ENCODE assay signal across 17 cellular contexts in genomic region chr12:3333583-3333982, GRCh38.
DNase-seq lines count a peak whose midpoint lies in the region; ATAC-seq and TF ChIP-seq lines count a peak whose summit lies in the region.
"Had no signal": no experiment of that assay in that cellular context is flagged by ENCODE, and none has a peak within 500 bp of the region (broad histone marks: within the 10 kb centered on the region; RNA-seq: fewer than 3 reads in every experiment).

No MANE protein-coding gene starts in this region.

- no peaks in the 10 kb centered on the region for H3K9me2 ChIP-seq in PC-9 (ENCODE audit: insufficient read depth)

- H3K4me1 ChIP-seq in PC-9 (replicated peaks; ENCODE audit: insufficient read depth) (no peaks in the 10 kb centered on the region), gastrocnemius medialis (no peaks in the 10 kb centered on the region)

- H3K36me3 ChIP-seq in PC-9 (ENCODE audit: low read depth) (no peaks in the 10 kb centered on the region), gastrocnemius medialis (no peaks in the 10 kb centered on the region)

- TF ChIP-seq POLR2A in gastrocnemius medialis (IDR thresholded peaks at IDR 0.05) = no peak

- no peak overlapping the region for H3K27ac ChIP-seq in PC-9
- no peak overlapping the region for H3K27ac ChIP-seq in gastrocnemius medialis
- H3K27ac ChIP-seq: 22Rv1 had no signal

- H2AFZ ChIP-seq in PC-9 = no peak overlapping the region

- H3F3A ChIP-seq in PC-9 (ENCODE audit: insufficient read depth, low read depth) = no peaks in the 10 kb centered on the region

- POLR2A ChIA-PET in PC-9 (lab: Charles Lee; ENCODE audit: unreplicated experiment) = no interaction called here

- H3K9me3 ChIP-seq in PC-9 (ENCODE audit: insufficient read depth, low read depth) (no peaks in the 10 kb centered on the region), gastrocnemius medialis (no peaks in the 10 kb centered on the region)

- CTCF ChIA-PET in PC-9 (lab: Charles Lee) = no interaction called here

- BruUV-seq in PC-9 (replicated peaks; lab: Mats Ljungman, UMichigan) = no TSS peak

- 0 out of 2 replicates have a peak, but pooled peaks have one; percentile 13 for TF ChIP-seq CTCF in PC-9 (conservative IDR thresholded peaks at IDR 0.05)
- no peak for TF ChIP-seq CTCF in omental fat pad (IDR thresholded peaks at IDR 0.05)
- no peak for TF ChIP-seq CTCF in gastrocnemius medialis (IDR thresholded peaks at IDR 0.05 in 4 of 5, conservative IDR thresholded peaks at IDR 0.05 in 1 of 5)

- no peak overlapping the region for H3K4me2 ChIP-seq in PC-9

- in situ Hi-C loops in gastrocnemius medialis (cut with MboI; ENCODE audit: low sequenced_read_pairs in 4 of 4) = no loop called here

- no peaks in the 10 kb centered on the region for H4K20me1 ChIP-seq in PC-9 (ENCODE audit: insufficient read depth)

- intact Hi-C loops in PC-9 (cut with micrococcal nuclease; ENCODE audit: unreplicated experiment) (no loop called here), left cardiac atrium (cut with DNase I) (no loop called here), gastrocnemius medialis (cut with DNase I; ENCODE audit: low total_unique reads) (no loop called here)

- H3K4me3 ChIP-seq in PC-9 = no peak overlapping the region
- no peak overlapping the region for H3K4me3 ChIP-seq in gastrocnemius medialis
- H3K4me3 ChIP-seq: lung had no signal

- DNase-seq in DMS 273 (lab: John Stamatoyannopoulos, UW; ENCODE audit: unreplicated experiment) (peak; percentile 10), DMS 273 treated with DMSO at 0.1 percent for 48 hours (lab: John Stamatoyannopoulos, UW) (no peak), PC-9 (peak in 1 of 2 experiments; percentile 25), left cardiac atrium (peak; percentile 35), omental fat pad (ENCODE audit: low spot score) (no peak), NCI-H226 (no peak), gastrocnemius medialis (no peak)
- DNase-seq in stimulated activated naive CD8-positive, alpha-beta T cell treated with anti-CD3 and anti-CD28 coated beads, Interleukin-15, Interleukin-2, amounts not matched to agents 100 U/mL and 50 U/mL, for 24 hours = no peak
- DNase-seq: activated T-cell treated with anti-CD3 and anti-CD28 coated beads, Interleukin-2, amount 50 U/mL, for 72 hours; CD4-positive, alpha-beta memory T cell; Karpas-422; naive thymus-derived CD8-positive, alpha-beta T cell; NCI-H1694; NCI-H510A had no signal

- no peaks in the 10 kb centered on the region for H3K79me2 ChIP-seq in PC-9 (ENCODE audit: low read depth)

- ATAC-seq in left cardiac atrium (peak; percentile 70 to 74), omental fat pad (ENCODE audit: low FRiP score) (peak; percentile 16), gastrocnemius medialis (no peak)
- ATAC-seq in stimulated activated naive CD8-positive, alpha-beta T cell treated with anti-CD3 and anti-CD28 coated beads, Interleukin-15, Interleukin-2, amounts not matched to agents 100 U/mL and 50 U/mL, for 24 hours = no peak
- ATAC-seq: activated T-cell treated with anti-CD3 and anti-CD28 coated beads, Interleukin-2, amount 50 U/mL, for 72 hours; naive thymus-derived CD8-positive, alpha-beta T cell; stimulated activated effector memory CD8-positive, alpha-beta T cell treated with anti-CD3 and anti-CD28 coated beads, Interleukin-12 subunit alpha, Interleukin-12 subunit beta, amount 100 ng/mL, for 72 hours had no signal

- H3K27me3 ChIP-seq in PC-9 (ENCODE audit: insufficient read depth, low read depth) (peaks cover 97% of the 10 kb centered on the region), gastrocnemius medialis (no peaks in the 10 kb centered on the region)

Comparison
In these comparisons a context has a peak if more than half of its experiments do, and no peak if none do; other contexts are left out.
1. DNase-seq: peak in DMS 273 (single experiment) and left cardiac atrium (single experiment); none in DMS 273 treated with DMSO at 0.1 percent for 48 hours (single experiment), omental fat pad (single experiment), stimulated activated naive CD8-positive, alpha-beta T cell treated with anti-CD3 and anti-CD28 coated beads, Interleukin-15, Interleukin-2, amounts not matched to agents 100 U/mL and 50 U/mL, for 24 hours (single experiment), NCI-H226 (single experiment) and gastrocnemius medialis (0 of 2).
2. ATAC-seq: peak in left cardiac atrium (2 of 2) and omental fat pad (single experiment); none in stimulated activated naive CD8-positive, alpha-beta T cell treated with anti-CD3 and anti-CD28 coated beads, Interleukin-15, Interleukin-2, amounts not matched to agents 100 U/mL and 50 U/mL, for 24 hours (single experiment) and gastrocnemius medialis (0 of 2).